In genomic region chr18:44396550-44396949, GRCh38 we compare ENCODE assay signal across 18 cellular contexts.
DNase-seq lines count a peak whose midpoint lies in the region; ATAC-seq, FAIRE-seq and TF ChIP-seq lines count a peak whose summit lies in the region.
"Had no signal": no experiment of that assay in that cellular context is flagged by ENCODE, and none has a peak within 500 bp of the region (broad histone marks: within the 10 kb centered on the region; RNA-seq: fewer than 3 reads in every experiment).

No MANE protein-coding gene starts in this region.

- H2BK5ac ChIP-seq in mesendoderm (ENCODE audit: low read length) (no peak overlapping the region), H9 (ENCODE audit: insufficient read length, low read length) (no peak overlapping the region)

- H3K36me3 ChIP-seq in GM23338 (ENCODE audit: insufficient read depth), result no peaks in the 10 kb centered on the region
- no peaks in the 10 kb centered on the region for H3K36me3 ChIP-seq in GM12878 (ENCODE audit: control insufficient read depth in 2 of 2, insufficient read depth in 2 of 2, low read length in 1 of 2)
- H3K36me3 ChIP-seq in mesendoderm (ENCODE audit: control insufficient read depth, insufficient read depth, low read length), result no peaks in the 10 kb centered on the region

- H3F3A ChIP-seq in GM23338 (replicated peaks; ENCODE audit: low read depth), result no peaks in the 10 kb centered on the region

- H2AK5ac ChIP-seq in mesendoderm (ENCODE audit: low read length) (no peak overlapping the region), H9 (ENCODE audit: insufficient read length, low read length) (no peak overlapping the region)

- no peak overlapping the region for H3K56ac ChIP-seq in mesendoderm (ENCODE audit: low read length)
- no peak overlapping the region for H3K56ac ChIP-seq in H9 (ENCODE audit: insufficient read length, low read depth, low read length)

- H3K36me3 Mint-ChIP-seq in GM23338 (ENCODE audit: low read depth) (no peaks in the 10 kb centered on the region), H9 (ENCODE audit: insufficient read depth in 1 of 3, low read depth in 3 of 3) (no peaks in the 10 kb centered on the region)
- H3K36me3 Mint-ChIP-seq: CD4-positive, alpha-beta memory T cell had no signal

- H3K9me3 Mint-ChIP-seq in GM23338 (no peaks in the 10 kb centered on the region), H9 (no peaks in the 10 kb centered on the region)

- no peak for FAIRE-seq in GM12878 (lab: Jason Lieb, UNC)
- FAIRE-seq: GM12891, GM18507 had no signal

- H3K18ac ChIP-seq in mesendoderm (ENCODE audit: low read length) (no peak overlapping the region), H9 (ENCODE audit: insufficient read length, low read depth, low read length) (no peak overlapping the region)

- in situ Hi-C loops in GM12878 (cut with MboI), result no loop called here

- DNase-seq in GM23338 (ENCODE audit: low spot score) (no peak), GM12878 (ENCODE audit: low read depth, low spot score) (no peak), mesendoderm (peak; percentile 18), GM20000 (ENCODE audit: low spot score) (no peak), medulla oblongata (ENCODE audit: extremely low spot score) (no peak), H9 (no peak)
- DNase-seq: C1 segment of cervical spinal cord; Calu3; CD4-positive, alpha-beta memory T cell; COR-L47; DMS153; DND-41; GDM1; GOT3; H7 had no signal

- H3K79me1 ChIP-seq in mesendoderm (ENCODE audit: low read length), result no peaks in the 10 kb centered on the region
- H3K79me1 ChIP-seq in H9 (ENCODE audit: insufficient read depth, low read depth, low read length, poor library complexity, severe bottlenecking), result no peaks in the 10 kb centered on the region

- H3K4me3 Mint-ChIP-seq in GM23338 (no peak overlapping the region), H9 (no peak overlapping the region)
- H3K4me3 Mint-ChIP-seq: CD4-positive, alpha-beta memory T cell had no signal

- H3K9ac ChIP-seq in GM12878 (ENCODE audit: control insufficient read depth, insufficient read depth, low read length) (no peak overlapping the region), mesendoderm (ENCODE audit: low read length) (no peak overlapping the region), H9 (ENCODE audit: extremely low read depth, insufficient read length, low read length) (no peak overlapping the region)

- H3K27me3 Mint-ChIP-seq in GM23338 (ENCODE audit: insufficient read depth, low read depth, poor library complexity) (no peaks in the 10 kb centered on the region), H9 (ENCODE audit: low read depth) (no peaks in the 10 kb centered on the region)
- H3K27me3 Mint-ChIP-seq: CD4-positive, alpha-beta memory T cell had no signal

- no peaks in the 10 kb centered on the region for H3K23me2 ChIP-seq in H9 (ENCODE audit: insufficient read length, low read depth, low read length, poor library complexity, severe bottlenecking)

- H4K8ac ChIP-seq in mesendoderm (ENCODE audit: low read depth, low read length) (no peak overlapping the region), H9 (replicated peaks; ENCODE audit: insufficient read length, low read depth, low read length) (no peak overlapping the region)

- no peak overlapping the region for H3K27ac ChIP-seq in GM23338 (ENCODE audit: low read depth)
- no peak overlapping the region for H3K27ac ChIP-seq in GM12878 (ENCODE audit: control insufficient read depth, insufficient read depth)
- H3K27ac ChIP-seq in mesendoderm (ENCODE audit: low read depth, low read length), result no peak overlapping the region
- H3K27ac ChIP-seq in H9 (ENCODE audit: insufficient read length, low read depth, low read length), result no peak overlapping the region

- H3K9me3 ChIP-seq in GM12878 (replicated peaks; ENCODE audit: control insufficient read depth, insufficient read depth, low read length) (no peaks in the 10 kb centered on the region), H9 (ENCODE audit: control insufficient read depth, low read depth, low read length) (no peaks in the 10 kb centered on the region)

- no peaks in the 10 kb centered on the region for H3K9me2 ChIP-seq in GM23338 (ENCODE audit: insufficient read depth)

- ATAC-seq in GM23338 (no peak), GM12878 (no peak)
- ATAC-seq: HCT116 had no signal

- H3K23ac ChIP-seq in mesendoderm (ENCODE audit: low read length) (no peak overlapping the region), H9 (ENCODE audit: insufficient read length, low read depth, low read length) (no peak overlapping the region)

- SMC1A ChIA-PET in GM12878 (lab: Charles Lee; ENCODE audit: uncharacterized antibody, unreplicated experiment), result interaction anchor here (1.0 to 1.6 kb wide), 3 partner anchors 9 to 816 kb away, joined by 3 to 5 read pairs (median 3); no protein-coding TSS in a partner anchor

- intact Hi-C loops in GM12878 (cut with micrococcal nuclease; ENCODE audit: unreplicated experiment), result no loop called here

- H3K4me1 Mint-ChIP-seq in GM23338, result peaks cover 12% of the 10 kb centered on the region
- H3K4me1 Mint-ChIP-seq in H9, result peaks cover 6 to 8% of the 10 kb centered on the region in 2 experiments
- H3K4me1 Mint-ChIP-seq: CD4-positive, alpha-beta memory T cell had no signal

- RAD21 ChIA-PET in GM12878 (lab: Charles Lee; ENCODE audit: unreplicated experiment), result interaction anchor here (0.6 to 1.0 kb wide), 2 partner anchors 98 to 515 kb away, joined by 3 read pairs; no protein-coding TSS in a partner anchor

- POLR2A ChIA-PET in GM12878 (lab: Charles Lee), result no interaction called here

- H3K79me2 ChIP-seq in GM23338 (replicated peaks; ENCODE audit: insufficient read depth) (no peaks in the 10 kb centered on the region), GM12878 (ENCODE audit: control insufficient read depth, insufficient read depth, low read length) (no peaks in the 10 kb centered on the region), mesendoderm (ENCODE audit: control insufficient read depth, insufficient read depth, low read length) (no peaks in the 10 kb centered on the region), H9 (ENCODE audit: insufficient read depth, low read length) (no peaks in the 10 kb centered on the region)

- TF ChIP-seq POLR2A in GM12878 (IDR thresholded peaks at IDR 0.05; ENCODE audit: low read depth, low read length), result no peak

- no peak overlapping the region for H2BK15ac ChIP-seq in mesendoderm (replicated peaks; ENCODE audit: low read depth)
- no peak overlapping the region for H2BK15ac ChIP-seq in H9 (ENCODE audit: low read depth, low read length)

- H3K4me2 ChIP-seq in GM23338 (no peak overlapping the region), GM12878 (ENCODE audit: control insufficient read depth, insufficient read depth) (no peak overlapping the region), mesendoderm (ENCODE audit: low read length) (no peak overlapping the region), H9 (ENCODE audit: insufficient read depth, insufficient read length, low read length) (no peak overlapping the region)

- H4K5ac ChIP-seq in mesendoderm (ENCODE audit: low read length), result no peak overlapping the region
- H4K5ac ChIP-seq in H9 (ENCODE audit: insufficient read length, low read depth, low read length), result no peak overlapping the region

- no peak overlapping the region for H2BK20ac ChIP-seq in H9 (ENCODE audit: low read depth, low read length, poor library complexity, severe bottlenecking)

- H2AFZ ChIP-seq in GM23338 (peak overlapping the region; percentile 56; the same call in 1 of the 2 replicates), GM12878 (ENCODE audit: control insufficient read depth, low read depth, low read length) (no peak overlapping the region), H9 (ENCODE audit: low read length) (no peak overlapping the region)

- H3K4ac ChIP-seq in mesendoderm (ENCODE audit: low read depth, low read length) (no peak overlapping the region), H9 (ENCODE audit: low read depth, low read length) (no peak overlapping the region)

- H2BK12ac ChIP-seq in H9 (ENCODE audit: insufficient read length, low read depth, low read length), result no peak overlapping the region

- H2BK120ac ChIP-seq in mesendoderm (ENCODE audit: low read depth, low read length) (no peak overlapping the region), H9 (ENCODE audit: low read depth, low read length, poor library complexity, severe bottlenecking) (no peak overlapping the region)

- H4K91ac ChIP-seq in H9 (ENCODE audit: insufficient read length, low read depth, low read length), result no peak overlapping the region

- H3K4me3 ChIP-seq in GM23338 (no peak overlapping the region), GM12878 (no peak overlapping the region), mesendoderm (ENCODE audit: low read length) (no peak overlapping the region)

- no TSS peak for BruUV-seq in GM12878 (replicated peaks; lab: Mats Ljungman, UMichigan)

- no peak overlapping the region for H3K14ac ChIP-seq in H9 (ENCODE audit: insufficient read depth, low read length)

- CTCF ChIA-PET in GM12878 (lab: Yijun Ruan, JAX), result no interaction called here

- no peaks in the 10 kb centered on the region for H3K27me3 ChIP-seq in GM23338 (ENCODE audit: insufficient read depth)
- no peaks in the 10 kb centered on the region for H3K27me3 ChIP-seq in GM12878 (replicated peaks in 1 of 2; ENCODE audit: control insufficient read depth in 2 of 2, insufficient read depth in 2 of 2, low read length in 1 of 2)
- no peaks in the 10 kb centered on the region for H3K27me3 ChIP-seq in mesendoderm (ENCODE audit: insufficient read depth, low read length, poor library complexity)
- H3K27me3 ChIP-seq in H9 (ENCODE audit: insufficient read depth, low read length), result no peaks in the 10 kb centered on the region

- no peak for TF ChIP-seq EP300 in GM12878 (IDR thresholded peaks at IDR 0.05; ENCODE audit: borderline replicate concordance in 1 of 2, control insufficient read depth in 1 of 2, low read depth in 2 of 2, low read length in 2 of 2)

- no peak overlapping the region for H3T11ph ChIP-seq in H9 (ENCODE audit: low read length)

- TF ChIP-seq RAD21 in GM12878 (IDR thresholded peaks at IDR 0.05; ENCODE audit: insufficient read depth, low read depth, low read length), result no peak

- peaks cover 8% of the 10 kb centered on the region; the same call in 1 of the 2 replicates for H3K4me1 ChIP-seq in GM23338 (ENCODE audit: insufficient read depth)
- no peaks in the 10 kb centered on the region for H3K4me1 ChIP-seq in GM12878 (ENCODE audit: control insufficient read depth, insufficient read depth, low read length)
- no peaks in the 10 kb centered on the region for H3K4me1 ChIP-seq in mesendoderm (ENCODE audit: control insufficient read depth, low read depth, low read length)
- no peaks in the 10 kb centered on the region for H3K4me1 ChIP-seq in H9 (ENCODE audit: insufficient read depth, low read length)

- H3K27ac Mint-ChIP-seq in GM23338 (no peak overlapping the region), H9 (0 out of 7 replicates have a peak overlapping the region, but pooled peaks of 1 of the 3 experiments have one; percentile 41)
- H3K27ac Mint-ChIP-seq: CD4-positive, alpha-beta memory T cell had no signal

- TF ChIP-seq CTCF in GM23338 (conservative IDR thresholded peaks at IDR 0.05; ENCODE audit: low read depth in 2 of 2), result no peak
- TF ChIP-seq CTCF in GM12878 (IDR thresholded peaks at IDR 0.05 in 2 of 3, conservative IDR thresholded peaks at IDR 0.05 in 1 of 3; ENCODE audit: control insufficient read depth in 2 of 3, extremely low read depth in 1 of 3, insufficient read depth in 1 of 3, low read depth in 3 of 3, low read length in 3 of 3), result no peak
- no peak for TF ChIP-seq CTCF in GM20000 (IDR thresholded peaks at IDR 0.05; ENCODE audit: extremely low read depth, missing control alignments)
- TF ChIP-seq CTCF in H9 (conservative IDR thresholded peaks at IDR 0.05), result no peak

- H4K20me1 ChIP-seq in GM23338 (replicated peaks; ENCODE audit: insufficient read depth) (no peaks in the 10 kb centered on the region), GM12878 (ENCODE audit: control insufficient read depth, insufficient read depth) (no peaks in the 10 kb centered on the region), H9 (ENCODE audit: control insufficient read depth, insufficient read depth, insufficient read length) (no peaks in the 10 kb centered on the region)
